7 cellular contexts compared by ENCODE assay signal in genomic region chr9:129937879-129938278, GRCh38.
DNase-seq lines count a peak whose midpoint lies in the region; TF ChIP-seq lines count a peak whose summit lies in the region.
"Not testable (repeated sequence)": the region's sequence is repeated elsewhere in the genome, so short reads cannot be mapped to it uniquely, and the experiment has no call there.

No MANE protein-coding gene starts in this region.

- not testable (repeated sequence) for H2BK12ac ChIP-seq in mesenchymal stem cell (ENCODE audit: low read length in 2 of 2)

- not testable (repeated sequence) for H2BK5ac ChIP-seq in mesenchymal stem cell (ENCODE audit: low read depth, low read length, poor library complexity, severe bottlenecking)

- not testable (repeated sequence) for H3K9ac ChIP-seq in HUES48 (ENCODE audit: low read depth, low read length); fibroblast of lung (ENCODE audit: insufficient read depth, low read length)
- peak overlapping the region; percentile 36 for H3K9ac ChIP-seq in mesenchymal stem cell (ENCODE audit: low read length)

- H2AK5ac ChIP-seq in mesenchymal stem cell (ENCODE audit: low read length, severe bottlenecking) = not testable (repeated sequence)

- H3K79me1 ChIP-seq in mesenchymal stem cell (replicated peaks; ENCODE audit: low read length, poor library complexity, severe bottlenecking) = not testable (repeated sequence)

- not testable (repeated sequence) for H3K23ac ChIP-seq in mesenchymal stem cell (ENCODE audit: low read length in 2 of 2)

- not testable (repeated sequence) for H3K14ac ChIP-seq in mesenchymal stem cell (ENCODE audit: low read length in 2 of 2)

- H3K4me3 Mint-ChIP-seq in activated T-cell treated with anti-CD3 and anti-CD28 coated beads, Interleukin-2, amount 50 U/mL, for 24 hours = not testable (repeated sequence)

- peak overlapping the region; percentile 75 for H3K27ac ChIP-seq in HUES48 (ENCODE audit: low read depth, low read length)
- H3K27ac ChIP-seq in caudate nucleus (ENCODE audit: low read depth, low read length) = peak overlapping the region; percentile 94
- H3K27ac ChIP-seq in fibroblast of lung (ENCODE audit: insufficient read depth, low read length); mesenchymal stem cell (ENCODE audit: low read length, poor library complexity, severe bottlenecking): not testable (repeated sequence)
- peak overlapping the region; percentile 75 to 88 (median 82) for H3K27ac ChIP-seq in sigmoid colon
- H3K27ac ChIP-seq in thyroid gland = peak overlapping the region; percentile 34 to 82 (median 71)

- not testable (repeated sequence) for H3K36me3 ChIP-seq in HUES48 (ENCODE audit: control insufficient read depth, insufficient read depth, low read length); fibroblast of lung (ENCODE audit: control insufficient read depth, insufficient read depth, low read length); mesenchymal stem cell (ENCODE audit: control insufficient read depth in 1 of 2, insufficient read depth in 2 of 2, low read depth in 1 of 2, low read length in 2 of 2); sigmoid colon; thyroid gland

- H3K9me3 Mint-ChIP-seq in activated T-cell treated with anti-CD3 and anti-CD28 coated beads, Interleukin-2, amount 50 U/mL, for 24 hours = not testable (repeated sequence)

- not testable (repeated sequence) for H2BK15ac ChIP-seq in mesenchymal stem cell (ENCODE audit: low read depth, poor library complexity, severe bottlenecking)

- H3K4me1 Mint-ChIP-seq in activated T-cell treated with anti-CD3 and anti-CD28 coated beads, Interleukin-2, amount 50 U/mL, for 24 hours (ENCODE audit: low read depth) = peaks cover 64% of the 10 kb centered on the region

- not testable (repeated sequence) for H3K4ac ChIP-seq in mesenchymal stem cell (ENCODE audit: low read depth in 1 of 2, low read length in 2 of 2)

- H3K4me1 ChIP-seq in HUES48 (ENCODE audit: control insufficient read depth, insufficient read depth, low read length) (peaks cover 24% of the 10 kb centered on the region), sigmoid colon (peaks cover 0 to 70% (median 63%) of the 10 kb centered on the region in 4 donors), thyroid gland (peaks cover 15 to 33% of the 10 kb centered on the region in 2 donors)
- not testable (repeated sequence) for H3K4me1 ChIP-seq in fibroblast of lung (ENCODE audit: control insufficient read depth, extremely low read depth, insufficient read depth, low read length); mesenchymal stem cell (ENCODE audit: control insufficient read depth, insufficient read depth, low read depth, low read length)

- WGBS in mesenchymal stem cell = 96% methylated on average over 4 of the region's 5 CpGs
- WGBS in sigmoid colon, 2 donors = 93 to 94% methylated on average over 5 of the region's 5 CpGs
- WGBS in thyroid gland, 2 donors = 87 to 92% methylated on average over 5 of the region's 5 CpGs

- H3K4me3 ChIP-seq in HUES48 (ENCODE audit: low read depth, low read length); fibroblast of lung (replicated peaks in 1 of 4; ENCODE audit: control extremely low read depth in 1 of 4, insufficient read depth in 1 of 4, low read depth in 3 of 4, low read length in 4 of 4); mesenchymal stem cell (ENCODE audit: insufficient read depth in 1 of 2, low read depth in 1 of 2, low read length in 2 of 2); sigmoid colon; thyroid gland (replicated peaks in 1 of 3): not testable (repeated sequence)

- DNase-seq in activated T-cell treated with anti-CD3 and anti-CD28 coated beads, Interleukin-2, amount 50 U/mL, for 24 hours; caudate nucleus (lab: John Stamatoyannopoulos, UW); fibroblast of lung (ENCODE audit: low read depth in 2 of 2); mesenchymal stem cell; sigmoid colon; thyroid gland: not testable (repeated sequence)

- not testable (repeated sequence) for H3K18ac ChIP-seq in mesenchymal stem cell (ENCODE audit: low read depth in 1 of 2, low read length in 2 of 2)

- not testable (repeated sequence) for H3K9me3 ChIP-seq in HUES48 (ENCODE audit: control insufficient read depth, insufficient read depth, low read length); fibroblast of lung (ENCODE audit: control insufficient read depth, insufficient read depth, low read depth, low read length); sigmoid colon; thyroid gland
- H3K9me3 ChIP-seq in mesenchymal stem cell (ENCODE audit: control insufficient read depth, low read length) = peaks cover 11% of the 10 kb centered on the region

- not testable (repeated sequence) for H3K79me2 ChIP-seq in fibroblast of lung (ENCODE audit: control insufficient read depth, insufficient read depth, low read length)

- not testable (repeated sequence) for H3K27me3 ChIP-seq in HUES48 (ENCODE audit: control insufficient read depth, insufficient read depth, low read length); fibroblast of lung (ENCODE audit: control insufficient read depth, insufficient read depth, low read length); mesenchymal stem cell (ENCODE audit: control insufficient read depth in 1 of 2, insufficient read depth in 1 of 2, low read length in 2 of 2); sigmoid colon; thyroid gland

- not testable (repeated sequence) for H2AFZ ChIP-seq in fibroblast of lung (ENCODE audit: low read length); mesenchymal stem cell (ENCODE audit: low read depth, low read length)

- TF ChIP-seq EP300 in sigmoid colon (IDR thresholded peaks at IDR 0.05) = not testable (repeated sequence)

- not testable (repeated sequence) for TF ChIP-seq POLR2A in sigmoid colon (IDR thresholded peaks at IDR 0.05); thyroid gland (IDR thresholded peaks at IDR 0.05)

- H3K36me3 Mint-ChIP-seq in activated T-cell treated with anti-CD3 and anti-CD28 coated beads, Interleukin-2, amount 50 U/mL, for 24 hours (ENCODE audit: low read depth) = peaks cover 86% of the 10 kb centered on the region

- TF ChIP-seq CTCF in fibroblast of lung (conservative IDR thresholded peaks at IDR 0.05 in 1 of 2, IDR thresholded peaks at IDR 0.05 in 1 of 2; ENCODE audit: low read depth in 1 of 2, low read length in 2 of 2); sigmoid colon (IDR thresholded peaks at IDR 0.05); thyroid gland (IDR thresholded peaks at IDR 0.05): not testable (repeated sequence)

- H2BK120ac ChIP-seq in mesenchymal stem cell (ENCODE audit: low read depth, low read length) = not testable (repeated sequence)

- not testable (repeated sequence) for H4K20me1 ChIP-seq in fibroblast of lung (ENCODE audit: control insufficient read depth, extremely low read depth, insufficient read depth, low read length)

- intact Hi-C loops in sigmoid colon (cut with DNase I); thyroid gland (cut with DNase I): not testable (repeated sequence)

- H3K4me2 ChIP-seq in fibroblast of lung (ENCODE audit: extremely low read depth, insufficient read depth, low read length) = peak overlapping the region; percentile 9
- H3K4me2 ChIP-seq in mesenchymal stem cell (ENCODE audit: low read length, poor library complexity, severe bottlenecking) = not testable (repeated sequence)

- H4K91ac ChIP-seq in mesenchymal stem cell (ENCODE audit: low read length) = not testable (repeated sequence)

- not testable (repeated sequence) for H4K8ac ChIP-seq in mesenchymal stem cell (ENCODE audit: low read length)

- H3K27ac Mint-ChIP-seq in activated T-cell treated with anti-CD3 and anti-CD28 coated beads, Interleukin-2, amount 50 U/mL, for 24 hours = peak overlapping the region; percentile 83

- not testable (repeated sequence) for H3K27me3 Mint-ChIP-seq in activated T-cell treated with anti-CD3 and anti-CD28 coated beads, Interleukin-2, amount 50 U/mL, for 24 hours
